14 cellular contexts compared by ENCODE assay signal in the genomic region with DNA sequence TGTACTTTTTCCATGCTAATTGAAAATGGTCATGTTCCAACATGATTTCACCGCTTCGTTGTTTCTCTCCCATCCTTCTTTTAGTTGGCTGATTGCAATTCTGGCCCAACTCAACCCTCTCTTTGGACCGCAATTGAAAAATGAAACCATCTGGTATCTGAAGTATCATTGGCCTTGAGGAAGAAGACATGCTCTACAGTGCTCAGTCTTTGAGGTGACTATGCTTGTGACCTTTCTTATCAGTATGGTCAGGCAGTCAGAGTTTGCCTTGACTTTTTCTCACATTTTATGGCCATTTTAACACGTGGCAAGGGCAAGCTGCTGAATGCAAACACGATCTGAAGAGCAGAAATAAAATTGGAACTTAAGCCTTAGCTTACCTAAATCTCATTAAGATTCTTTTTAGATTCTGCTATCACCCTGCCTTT. TPM values are rescaled to one million over a fixed set of nuclear protein-coding genes. Genes with fewer than 3 reads are reported as not detected.
A peak's percentile ranks its signal among the peaks of the same experiment; 100 is the strongest.
DNase-seq lines count a peak whose midpoint lies in the region; ATAC-seq and TF ChIP-seq lines count a peak whose summit lies in the region.
"Had no signal": no experiment of that assay in that cellular context is flagged by ENCODE, and none has a peak within 500 bp of the region (broad histone marks: within the 10 kb centered on the region; RNA-seq: fewer than 3 reads in every experiment).

No MANE protein-coding gene starts in this region.

- H3K27me3 Mint-ChIP-seq in activated T-cell treated with anti-CD3 and anti-CD28 coated beads, Interleukin-2, amount 50 U/mL, for 72 hours (ENCODE audit: low read depth): no peaks in the 10 kb centered on the region

- TF ChIP-seq CTCF in ascending aorta (IDR thresholded peaks at IDR 0.05): no peak
- TF ChIP-seq CTCF in heart right ventricle (IDR thresholded peaks at IDR 0.05): no peak
- no peak for TF ChIP-seq CTCF in smooth muscle cell (IDR thresholded peaks at IDR 0.05; ENCODE audit: borderline replicate concordance, insufficient read depth, poor library complexity, severe bottlenecking)

- H3K4me1 ChIP-seq in ascending aorta (peaks cover 9 to 29% of the 10 kb centered on the region in 2 donors), heart right ventricle (peaks cover 2 to 65% (median 28%) of the 10 kb centered on the region in 9 donors), smooth muscle cell (ENCODE audit: low read depth) (peaks cover 6% of the 10 kb centered on the region)

- no peak overlapping the region for H3K4me2 ChIP-seq in smooth muscle cell

- H3K36me3 ChIP-seq in ascending aorta: peaks cover 6 to 20% of the 10 kb centered on the region in 2 donors
- peaks cover 0 to 50% (median 3%) of the 10 kb centered on the region in 9 donors for H3K36me3 ChIP-seq in heart right ventricle
- H3K36me3 ChIP-seq in smooth muscle cell (ENCODE audit: low read depth): no peaks in the 10 kb centered on the region

- no peak for ATAC-seq in activated T-cell treated with anti-CD3 and anti-CD28 coated beads, Interleukin-2, amount 50 U/mL, for 72 hours (replicated peaks in 1 of 2)
- no peak for ATAC-seq in heart right ventricle
- ATAC-seq: activated CD4-positive, CD25-positive, alpha-beta regulatory T cell treated with anti-CD3 and anti-CD28 coated beads, Interleukin-2, amount 50 U/mL, for 24 hours; foreskin keratinocyte had no signal

- H3K9ac ChIP-seq in smooth muscle cell (ENCODE audit: low read depth): no peak overlapping the region

- peaks cover 50% of the 10 kb centered on the region for H3K79me2 ChIP-seq in smooth muscle cell (ENCODE audit: low read depth)

- H3K27me3 ChIP-seq in ascending aorta: no peaks in the 10 kb centered on the region
- no peaks in the 10 kb centered on the region for H3K27me3 ChIP-seq in heart right ventricle
- no peaks in the 10 kb centered on the region for H3K27me3 ChIP-seq in smooth muscle cell (ENCODE audit: low read depth)
- H3K27me3 ChIP-seq: foreskin keratinocyte had no signal

- H3K4me1 Mint-ChIP-seq in activated T-cell treated with anti-CD3 and anti-CD28 coated beads, Interleukin-2, amount 50 U/mL, for 72 hours (ENCODE audit: low read depth): peaks cover 34% of the 10 kb centered on the region

- peak overlapping the region; percentile 2 for H3K27ac Mint-ChIP-seq in activated T-cell treated with anti-CD3 and anti-CD28 coated beads, Interleukin-2, amount 50 U/mL, for 72 hours

- peaks cover 6% of the 10 kb centered on the region for H3F3A ChIP-seq in smooth muscle cell (ENCODE audit: low read depth)

- peaks cover 17% of the 10 kb centered on the region for H4K20me1 ChIP-seq in smooth muscle cell (ENCODE audit: low read depth)

- no peaks in the 10 kb centered on the region for H3K9me3 ChIP-seq in ascending aorta
- H3K9me3 ChIP-seq in heart right ventricle: no peaks in the 10 kb centered on the region
- no peaks in the 10 kb centered on the region for H3K9me3 ChIP-seq in smooth muscle cell (replicated peaks; ENCODE audit: low read depth)

- intact Hi-C loops in ascending aorta (cut with DNase I): no loop called here
- intact Hi-C loops in heart right ventricle (cut with DNase I): no loop called here

- peaks cover 6 to 10% of the 10 kb centered on the region in 2 donors for H3K36me3 Mint-ChIP-seq in activated T-cell treated with anti-CD3 and anti-CD28 coated beads, Interleukin-2, amount 50 U/mL, for 72 hours (ENCODE audit: insufficient read depth in 2 of 2)

- DNase-seq in activated T-cell treated with anti-CD3 and anti-CD28 coated beads, Interleukin-2, amount 50 U/mL, for 72 hours: no peak
- DNase-seq in activated T-cell treated with anti-CD3 and anti-CD28 coated beads for 4 hours (no peak), ascending aorta (ENCODE audit: low spot score in 2 of 2) (peak in 1 of 2 donors; percentile 5), heart right ventricle (no peak), smooth muscle cell (lab: John Stamatoyannopoulos, UW; ENCODE audit: unreplicated experiment) (no peak), putamen (ENCODE audit: low spot score) (no peak), NCI-H1105 (lab: John Stamatoyannopoulos, UW) (no peak)
- no peak for DNase-seq in stimulated activated CD4-positive, alpha-beta T cell treated with anti-CD3 and anti-CD28 coated beads, Interleukin-2, amount 100 ng/mL, for 48 hours
- DNase-seq: activated T-cell treated with anti-CD3 and anti-CD28 coated beads, Interleukin-2, amount 50 U/mL, for 1 hour; foreskin keratinocyte; MM.1S; NCI-H2081 had no signal

- peak overlapping the region in 1 of 2 donors; percentile 6 for H3K4me3 ChIP-seq in ascending aorta
- no peak overlapping the region for H3K4me3 ChIP-seq in heart right ventricle
- no peak overlapping the region for H3K4me3 ChIP-seq in smooth muscle cell

- no peaks in the 10 kb centered on the region for H3K9me3 Mint-ChIP-seq in activated T-cell treated with anti-CD3 and anti-CD28 coated beads, Interleukin-2, amount 50 U/mL, for 72 hours

- no peak overlapping the region for H2AFZ ChIP-seq in smooth muscle cell (ENCODE audit: low read depth)

- no peak overlapping the region for H3K4me3 Mint-ChIP-seq in activated T-cell treated with anti-CD3 and anti-CD28 coated beads, Interleukin-2, amount 50 U/mL, for 72 hours
- H3K4me3 Mint-ChIP-seq: mesothelial cell of epicardium had no signal

- H3K27ac ChIP-seq in ascending aorta (peak overlapping the region; percentile 64 to 65), heart right ventricle (peak overlapping the region in 8 of 10 donors; percentile 0 to 90 (median 40)), smooth muscle cell (ENCODE audit: low read depth) (peak overlapping the region; percentile 19)
- H3K27ac ChIP-seq: foreskin keratinocyte had no signal

- WGBS in heart right ventricle, 2 donors: 58 to 61% methylated on average over 5 of the region's 5 CpGs
- WGBS in smooth muscle cell (ENCODE audit: low lambda C conversion rate): 78% methylated on average over 5 of the region's 5 CpGs

RNA-seq across cellular contexts. Expression of a gene that starts 36.0 kb away (rescaled TPM):
- 10 to 100 TPM; 33.1 to 35.8 TPM for total RNA-seq in activated T-cell treated with anti-CD3 and anti-CD28 coated beads, Interleukin-2, amount 50 U/mL, for 72 hours
- total RNA-seq in ascending aorta (16.3 TPM), heart right ventricle (10 to 100 TPM; 11.8 to 31.1 (median 29.3) TPM), smooth muscle cell (11.3 and 18.5 TPM in 2 replicates)
- polyA plus RNA-seq in heart right ventricle (1 to 10 TPM; 1.5 to 7.2 TPM), smooth muscle cell (6.9 and 8.1 TPM in 2 replicates)

RNA-seq across cellular contexts. Expression of a gene that starts 36.6 kb away (rescaled TPM):
- total RNA-seq in activated T-cell treated with anti-CD3 and anti-CD28 coated beads, Interleukin-2, amount 50 U/mL, for 72 hours: 100 to 1,000 TPM; 105 to 117 TPM
- total RNA-seq in ascending aorta (62.6 TPM), heart right ventricle (100 to 1,000 TPM; 164 to 218 (median 194) TPM), smooth muscle cell (201 and 247 TPM in 2 replicates)
- polyA plus RNA-seq in heart right ventricle (100 to 1,000 TPM; 134 to 271 TPM), smooth muscle cell (431 and 445 TPM in 2 replicates)
